In the genomic region with DNA sequence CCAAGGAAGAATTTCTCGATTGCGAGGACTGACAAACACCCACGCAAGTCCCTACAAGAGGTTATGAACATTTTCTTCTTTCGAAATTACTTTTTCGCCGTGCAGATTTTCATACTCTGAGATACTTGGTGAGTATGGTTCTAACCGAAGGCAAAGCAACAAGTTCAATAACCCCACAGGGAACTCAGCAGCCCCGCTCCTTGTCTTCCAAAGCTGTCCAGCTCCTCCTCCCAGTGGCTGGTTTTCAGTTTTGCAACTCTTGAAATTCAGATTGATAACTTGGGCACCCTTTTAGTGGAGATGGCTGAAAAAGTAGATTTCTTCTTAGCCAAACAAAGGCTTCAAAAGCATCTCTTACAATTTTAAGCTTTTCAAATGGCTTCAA, we compare ENCODE assay signal across 21 cellular contexts.
DNase-seq lines count a peak whose midpoint lies in the region; ATAC-seq and TF ChIP-seq lines count a peak whose summit lies in the region.
"Had no signal": no experiment of that assay in that cellular context is flagged by ENCODE, and none has a peak within 500 bp of the region (broad histone marks: within the 10 kb centered on the region; RNA-seq: fewer than 3 reads in every experiment).

No MANE protein-coding gene starts in this region.

- no peak for TF ChIP-seq POLR2A in gastrocnemius medialis (IDR thresholded peaks at IDR 0.05)

- H3K4me1 ChIP-seq in ACC112 (ENCODE audit: control insufficient read depth, insufficient read depth, low read length, unreplicated experiment) (peaks cover 25% of the 10 kb centered on the region), left ventricle myocardium inferior (peaks cover 7% of the 10 kb centered on the region), gastrocnemius medialis (no peaks in the 10 kb centered on the region)
- H3K4me1 ChIP-seq: pancreas, SJSA1, uterus had no signal

- ATAC-seq in gastrocnemius medialis (peak; percentile 52 to 58), GM19467 (IDR thresholded peaks at IDR 0.05; ENCODE audit: unreplicated experiment) (no peak), HG03159 (IDR thresholded peaks at IDR 0.05; ENCODE audit: unreplicated experiment) (no peak)
- ATAC-seq: stimulated activated memory B cell treated with anti-CD40 and anti-IgM and Interleukin-4, amounts not matched to agents 10 μg/mL and 1 μg/mL and 100 μg/mL, for 72 hours had no signal

- H3K4me3 ChIP-seq in ACC112 (ENCODE audit: low read depth, low read length) = no peak overlapping the region
- H3K4me3 ChIP-seq in left ventricle myocardium inferior = no peak overlapping the region
- H3K4me3 ChIP-seq in gastrocnemius medialis = no peak overlapping the region
- H3K4me3 ChIP-seq: lung, pancreas, SJSA1, uterus had no signal

- intact Hi-C loops in left ventricle myocardium inferior (cut with micrococcal nuclease) (no loop called here), gastrocnemius medialis (cut with DNase I; ENCODE audit: low total_unique reads) (no loop called here)

- TF ChIP-seq CTCF in VCaP (conservative IDR thresholded peaks at IDR 0.05) (0 out of 2 replicates have a peak, but pooled peaks have one; percentile 14), left ventricle myocardium inferior (IDR thresholded peaks at IDR 0.05; ENCODE audit: borderline replicate concordance) (peak; percentile 11), gastrocnemius medialis (IDR thresholded peaks at IDR 0.05 in 4 of 5, conservative IDR thresholded peaks at IDR 0.05 in 1 of 5) (no peak)

- H3K27ac ChIP-seq in ACC112 (ENCODE audit: low read depth, low read length) (no peak overlapping the region), VCaP (no peak overlapping the region), left ventricle myocardium inferior (replicated peaks) (peak overlapping the region; percentile 57), gastrocnemius medialis (peak overlapping the region; percentile 7 to 58 (median 27))
- H3K27ac ChIP-seq: pancreas, SJSA1, uterus had no signal

- H3K9me3 ChIP-seq in left ventricle myocardium inferior (replicated peaks) (peaks cover 4% of the 10 kb centered on the region), gastrocnemius medialis (no peaks in the 10 kb centered on the region)
- H3K9me3 ChIP-seq: pancreas, SJSA1, uterus had no signal

- no peaks in the 10 kb centered on the region for H3K27me3 ChIP-seq in ACC112 (ENCODE audit: insufficient read depth, low read length)
- no peaks in the 10 kb centered on the region for H3K27me3 ChIP-seq in left ventricle myocardium inferior (ENCODE audit: low read depth)
- no peaks in the 10 kb centered on the region for H3K27me3 ChIP-seq in gastrocnemius medialis
- H3K27me3 ChIP-seq: pancreas, SJSA1, uterus had no signal

- no peaks in the 10 kb centered on the region for H3K79me2 ChIP-seq in ACC112 (ENCODE audit: control insufficient read depth, insufficient read depth, low read length, unreplicated experiment)

- in situ Hi-C loops in gastrocnemius medialis (cut with MboI; ENCODE audit: low sequenced_read_pairs in 4 of 4) = no loop called here

- DNase-seq in left ventricle myocardium inferior (no peak), gastrocnemius medialis (peak; percentile 10 to 35), RPMI8226 (no peak), foreskin melanocyte (no peak)
- DNase-seq: activated CD4-positive, alpha-beta T cell treated with anti-CD3 and anti-CD28 coated beads, Interleukin-2, amount 50 U/mL, for 48 hours; activated CD8-positive, alpha-beta memory T cell treated with anti-CD3 and anti-CD28 coated beads, Interleukin-2, amount 50 U/mL, for 48 hours; endodermal cell; NCI-H1092 treated with DMSO at 0.1 percent for 48 hours; NCI-H1930; NCI-H526 treated with DMSO at 0.1 percent for 48 hours; pancreas; stimulated activated CD4-positive, alpha-beta T cell treated with anti-CD3 and anti-CD28 coated beads, Interleukin-4, amount 100 ng/mL, for 1 hour; T-helper 1 cell had no signal

- H3K36me3 ChIP-seq in ACC112 (ENCODE audit: insufficient read depth, low read length) (no peaks in the 10 kb centered on the region), left ventricle myocardium inferior (no peaks in the 10 kb centered on the region), gastrocnemius medialis (no peaks in the 10 kb centered on the region)
- H3K36me3 ChIP-seq: pancreas, SJSA1, uterus had no signal

- peak overlapping the region; percentile 73 for H2AFZ ChIP-seq in ACC112 (ENCODE audit: low read length, unreplicated experiment)

Comparison
In these comparisons a context has a peak if more than half of its experiments do, and no peak if none do; other contexts are left out.
1. H3K27ac ChIP-seq: peak in left ventricle myocardium inferior (single experiment) and gastrocnemius medialis (4 of 4); none in ACC112 (single experiment) and VCaP (single experiment).
2. CTCF ChIP-seq: peak in VCaP (single experiment) and left ventricle myocardium inferior (single experiment); none in gastrocnemius medialis (0 of 5).
3. DNase-seq: peak in gastrocnemius medialis (2 of 2); none in left ventricle myocardium inferior (single experiment), RPMI8226 (single experiment) and foreskin melanocyte (single experiment).
4. ATAC-seq: peak in gastrocnemius medialis (2 of 2); none in GM19467 (single experiment) and HG03159 (single experiment).